Comparison of ENCODE assay signal across 9 cellular contexts in genomic region chr16:71526111-71526998, GRCh38. TPM values are rescaled to one million over a fixed set of nuclear protein-coding genes. Genes with fewer than 3 reads are reported as not detected.
DNase-seq lines count a peak whose midpoint lies in the region; ATAC-seq and TF ChIP-seq lines count a peak whose summit lies in the region.
"Had no signal": no experiment of that assay in that cellular context is flagged by ENCODE, and none has a peak within 500 bp of the region (broad histone marks: within the 10 kb centered on the region; RNA-seq: fewer than 3 reads in every experiment).

CHST4 (plus strand) TSS chr16:71526426; CDS start chr16:71536678, 10,252 bp downstream.

- ATAC-seq in HG03103 (IDR thresholded peaks at IDR 0.05; ENCODE audit: low read depth, unreplicated experiment) (peak; percentile 67), GM19397 (IDR thresholded peaks at IDR 0.05; ENCODE audit: unreplicated experiment) (no peak)

- H3F3A ChIP-seq in SK-N-SH (replicated peaks; ENCODE audit: insufficient read depth) = no peaks in the 10 kb centered on the region

- WGBS in SK-N-SH (ENCODE audit: low lambda C conversion rate) = 20% methylated on average over 10 of the region's 11 CpGs

- H3K27me3 ChIP-seq in SK-N-SH (ENCODE audit: insufficient read depth) (peaks cover 11% of the 10 kb centered on the region; the same call in 1 of the 2 replicates), iPS-20b (ENCODE audit: insufficient read depth, low read length) (no peaks in the 10 kb centered on the region)

- H3K36me3 ChIP-seq in SK-N-SH (replicated peaks in 1 of 2; ENCODE audit: control insufficient read depth in 1 of 2, insufficient read depth in 2 of 2, low read length in 1 of 2) (no peaks in the 10 kb centered on the region), iPS-20b (ENCODE audit: insufficient read depth, low read depth, low read length) (no peaks in the 10 kb centered on the region)

- no peak within 1 kb of the TSS for H3K9ac ChIP-seq in SK-N-SH
- peak within 1 kb of the TSS; percentile 88 for H3K9ac ChIP-seq in iPS-20b (ENCODE audit: low read depth, low read length)

- H3K27ac ChIP-seq in SK-N-SH (ENCODE audit: low read depth in 2 of 2, low read length in 1 of 2) (no peak within 1 kb of the TSS), iPS-20b (ENCODE audit: low read length) (peak within 1 kb of the TSS; percentile 73)

- no peaks in the 10 kb centered on the region for H4K20me1 ChIP-seq in SK-N-SH (ENCODE audit: insufficient read depth)

- TF ChIP-seq CTCF in SK-N-SH (IDR thresholded peaks at IDR 0.05) (no peak), GM13977 (IDR thresholded peaks at IDR 0.05; ENCODE audit: extremely low read depth, insufficient read depth, missing control alignments) (no peak)

- CTCF ChIA-PET in SK-N-SH (lab: Yijun Ruan, JAX) = interaction anchor here (1.0 to 2.1 kb wide), 7 partner anchors 8 to 159 kb away, joined by 3 to 7 read pairs (median 4); no protein-coding TSS in a partner anchor

- H3K4me2 ChIP-seq in SK-N-SH = peak within 1 kb of the TSS; percentile 46; the same call in 1 of the 2 replicates

- H3K4me1 ChIP-seq in SK-N-SH (ENCODE audit: control insufficient read depth in 1 of 2, insufficient read depth in 2 of 2, low read depth in 1 of 2, low read length in 1 of 2) (no peaks in the 10 kb centered on the region), iPS-20b (ENCODE audit: insufficient read depth, low read length) (peaks cover 22% of the 10 kb centered on the region)

- no peaks in the 10 kb centered on the region for H3K9me3 ChIP-seq in SK-N-SH
- no peaks in the 10 kb centered on the region for H3K9me3 ChIP-seq in iPS-20b (ENCODE audit: insufficient read depth, low read depth, low read length)

- POLR2A ChIA-PET in SK-N-SH (lab: Yijun Ruan, JAX) = no interaction called here

- TF ChIP-seq RAD21 in SK-N-SH (IDR thresholded peaks at IDR 0.05; ENCODE audit: low read length) = no peak

- H3K4me3 ChIP-seq in SK-N-SH (ENCODE audit: low read depth in 2 of 2, low read length in 1 of 2) (peak within 1 kb of the TSS; percentile 7 to 15; a peak in 2 of 4 replicates), iPS-20b (ENCODE audit: low read length) (peak within 1 kb of the TSS; percentile 67)

- no peaks in the 10 kb centered on the region for H3K9me2 ChIP-seq in SK-N-SH

- TF ChIP-seq EP300 in SK-N-SH (IDR thresholded peaks at IDR 0.05; ENCODE audit: borderline replicate concordance in 1 of 2, low read depth in 1 of 2, low read length in 1 of 2) = no peak

- peak within 1 kb of the TSS; percentile 49; the same call in 1 of the 2 replicates for H2AFZ ChIP-seq in SK-N-SH (ENCODE audit: low read depth)

- H3K79me2 ChIP-seq in SK-N-SH (ENCODE audit: insufficient read depth) = no peaks in the 10 kb centered on the region

- DNase-seq in AG08395 (ENCODE audit: low spot score) (peak; percentile 82), SK-N-SH (no peak), COR-L47 (lab: John Stamatoyannopoulos, UW) (no peak), GM13977 (ENCODE audit: low spot score) (no peak)
- no peak for DNase-seq in effector CD4-positive, alpha-beta T cell
- DNase-seq: activated T-cell treated with anti-CD3 and anti-CD28 coated beads, Interleukin-2, amount 50 U/mL, for 4 hours had no signal

- in situ Hi-C loops in GM13977 (cut with MboI; ENCODE audit: low pct_unique_long_range_greater_than_20kb, low sequenced_read_pairs, unreplicated experiment) = no loop called here

TF ChIP-seq in SK-N-SH, 30 proteins besides CTCF, POLR2A, EP300 and RAD21:
- no peak for TF ChIP-seq SIN3A (IDR thresholded peaks at IDR 0.05; ENCODE audit: borderline replicate concordance, low read depth, low read length)
- no peak for TF ChIP-seq JUND (IDR thresholded peaks at IDR 0.05)
- no peak for TF ChIP-seq REST (IDR thresholded peaks at IDR 0.05; ENCODE audit: low read depth, low read length)
- TF ChIP-seq TAF1 (IDR thresholded peaks at IDR 0.05; ENCODE audit: borderline replicate concordance, low read depth, low read length) = no peak
- no peak for TF ChIP-seq ELF1 (IDR thresholded peaks at IDR 0.05)
- no peak for TF ChIP-seq TCF12 (IDR thresholded peaks at IDR 0.05)
- TF ChIP-seq NRF1 (IDR thresholded peaks at IDR 0.05; ENCODE audit: low read depth, low read length) = no peak
- peak; percentile 25; the same call in 1 of the 2 replicates for TF ChIP-seq FOSL2 (IDR thresholded peaks at IDR 0.05; ENCODE audit: borderline replicate concordance, low read depth)
- TF ChIP-seq ZBTB33 (IDR thresholded peaks at IDR 0.05; ENCODE audit: borderline replicate concordance, low read depth) = no peak
- 0 out of 2 replicates have a peak, but pooled peaks have one; percentile 45 for TF ChIP-seq MAX (IDR thresholded peaks at IDR 0.05; ENCODE audit: low read depth)
- TF ChIP-seq RFX5 (IDR thresholded peaks at IDR 0.05; ENCODE audit: low read length) = no peak

RNA-seq across cellular contexts. Expression of gene CHST4, which starts in this region (rescaled TPM):
- polyA plus RNA-seq in SK-N-SH (2012; rRNA removed) = 0.08 and 0.18 TPM in 2 replicates
- 0.10 and 0.12 TPM in 2 replicates for polyA plus RNA-seq in SK-N-SH (2012; cell fraction: cytosol; rRNA removed)
- 0.04 and 0.14 TPM in 2 replicates for polyA plus RNA-seq in SK-N-SH (2012; cell fraction: nucleus; rRNA removed)
